Comparison of ENCODE assay signal across 8 cellular contexts in genomic region chr11:72738199-72739141, GRCh38. TPM values are rescaled to one million over a fixed set of nuclear protein-coding genes. Genes with fewer than 3 reads are reported as not detected.
DNase-seq lines count a peak whose midpoint lies in the region; ATAC-seq and TF ChIP-seq lines count a peak whose summit lies in the region.

No MANE protein-coding gene starts in this region.

- TF ChIP-seq CTCF in GM10248 (IDR thresholded peaks at IDR 0.05; ENCODE audit: control extremely low read depth, extremely low read depth, low read depth, missing control alignments): no peak
- no peak for TF ChIP-seq CTCF in HEK293 (tag by site-specific recombination; IDR thresholded peaks at IDR 0.05)
- TF ChIP-seq CTCF in left ventricle myocardium inferior (IDR thresholded peaks at IDR 0.05; ENCODE audit: borderline replicate concordance): no peak
- TF ChIP-seq CTCF in tibial nerve (IDR thresholded peaks at IDR 0.05): no peak

- peak; percentile 70 for DNase-seq in GM10248 (ENCODE audit: extremely low spot score)
- DNase-seq in T-cell: peak in 1 of 34 experiments; percentile 51
- DNase-seq in left ventricle myocardium inferior: no peak
- DNase-seq in tibial nerve (ENCODE audit: low spot score in 2 of 2): peak in 1 of 2 donors; percentile 41
- DNase-seq in D341Med (ENCODE audit: low spot score): no peak
- DNase-seq in stimulated activated CD4-positive, alpha-beta T cell treated with anti-CD3 and anti-CD28 coated beads, Interleukin-4, amount 100 ng/mL, for 4 hours: no peak

- 73 to 86% methylated on average over 9 to 11 of the region's 11 CpGs for WGBS in tibial nerve, 2 donors

- intact Hi-C loops in left ventricle myocardium inferior (cut with micrococcal nuclease): no loop called here

- CTCF ChIA-PET in GM10248 (lab: Yijun Ruan, JAX): interaction anchor here (0.7 to 9.7 kb wide), 9 partner anchors 13 to 74 kb away, joined by 3 to 107 read pairs (median 4); partner anchors contain the start of gene STARD10
- CTCF ChIA-PET in HEK293 (lab: Yijun Ruan, JAX): no interaction called here
- CTCF ChIA-PET in T-cell (lab: Charles Lee): no interaction called here

- peaks cover 69 to 80% (median 77%) of the 10 kb centered on the region in 3 donors for H3K4me1 Mint-ChIP-seq in T-cell

- H3K27ac ChIP-seq in HEK293 (ENCODE audit: extremely low read depth, low read depth, low read length) (no peak overlapping the region), left ventricle myocardium inferior (replicated peaks) (peak overlapping the region; percentile 51), tibial nerve (peak overlapping the region in 3 of 4 donors; percentile 64 to 81 (median 76))

- H3K4me1 ChIP-seq in HEK293 (ENCODE audit: control insufficient read depth, insufficient read depth, low read length) (no peaks in the 10 kb centered on the region), left ventricle myocardium inferior (peaks cover 61% of the 10 kb centered on the region), tibial nerve (peaks cover 0 to 71% (median 52%) of the 10 kb centered on the region in 4 donors)

- H3K9me3 Mint-ChIP-seq in T-cell: no peaks in the 10 kb centered on the region

- peak in 1 of 2 donors; percentile 32 for TF ChIP-seq EP300 in tibial nerve (IDR thresholded peaks at IDR 0.05)

- no peaks in the 10 kb centered on the region for H3K36me3 ChIP-seq in HEK293 (ENCODE audit: control insufficient read depth in 2 of 2, insufficient read depth in 1 of 2, low read length in 2 of 2)
- no peaks in the 10 kb centered on the region for H3K36me3 ChIP-seq in left ventricle myocardium inferior
- no peaks in the 10 kb centered on the region for H3K36me3 ChIP-seq in tibial nerve

- H3K4me3 Mint-ChIP-seq in T-cell: peak overlapping the region; percentile 5 to 68 (median 24)

- H3K4me3 ChIP-seq in HEK293 (ENCODE audit: low read depth, low read length): no peak overlapping the region
- H3K4me3 ChIP-seq in left ventricle myocardium inferior: peak overlapping the region; percentile 38
- H3K4me3 ChIP-seq in tibial nerve: peak overlapping the region in 1 of 4 donors; percentile 35

- ATAC-seq in T-cell (replicated peaks in 1 of 4) (no peak), GM18868 (IDR thresholded peaks at IDR 0.05; ENCODE audit: unreplicated experiment) (no peak)

- H3K9me3 ChIP-seq in HEK293 (ENCODE audit: control insufficient read depth, insufficient read depth, low read depth, low read length): no peaks in the 10 kb centered on the region
- H3K9me3 ChIP-seq in left ventricle myocardium inferior (replicated peaks): no peaks in the 10 kb centered on the region
- no peaks in the 10 kb centered on the region for H3K9me3 ChIP-seq in tibial nerve

- H3K27ac Mint-ChIP-seq in T-cell: peak overlapping the region; percentile 97 to 99

- no peaks in the 10 kb centered on the region for H3K27me3 Mint-ChIP-seq in T-cell

- H3K27me3 ChIP-seq in left ventricle myocardium inferior (ENCODE audit: low read depth) (no peaks in the 10 kb centered on the region), tibial nerve (no peaks in the 10 kb centered on the region)

- POLR2A ChIA-PET in GM10248 (lab: Yijun Ruan, JAX): no interaction called here
- POLR2A ChIA-PET in HEK293 (lab: Yijun Ruan, JAX): interaction anchor here (0.9 kb wide), 1 partner anchor 16 kb away, joined by 3 read pairs; no protein-coding TSS in a partner anchor
- POLR2A ChIA-PET in T-cell (lab: Charles Lee): no interaction called here

- H3K36me3 Mint-ChIP-seq in T-cell: peaks cover 3% of the 10 kb centered on the region

- TF ChIP-seq POLR2A in tibial nerve (IDR thresholded peaks at IDR 0.05): no peak

TF ChIP-seq in HEK293, 187 proteins besides CTCF, POLR2A, EP300 and RAD21:
- TF ChIP-seq ZNF571 (tag by site-specific recombination; IDR thresholded peaks at IDR 0.05) (no peak), ZNF202 (tag by site-specific recombination; IDR thresholded peaks at IDR 0.05; ENCODE audit: borderline replicate concordance) (no peak), ZNF837 (tag by site-specific recombination; IDR thresholded peaks at IDR 0.05) (no peak), KLF1 (tag by site-specific recombination; IDR thresholded peaks at IDR 0.05) (peak; percentile 87)

RNA-seq across cellular contexts. Expression of gene ARAP1, which starts 13.7 kb away (rescaled TPM):
- total RNA-seq in T-cell (100 to 1,000 TPM; 117 to 162 (median 148) TPM), left ventricle myocardium inferior (51.9 TPM), tibial nerve (100 to 1,000 TPM; 104 to 151 (median 149) TPM)

RNA-seq across cellular contexts. Expression of gene STARD10, which starts 55.4 kb away (rescaled TPM):
- total RNA-seq in T-cell (10 to 100 TPM; 11.1 to 24.9 (median 19.1) TPM), left ventricle myocardium inferior (93.6 TPM), tibial nerve (10 to 100 TPM; 19.4 to 31.5 (median 23.7) TPM)
